8 cellular contexts compared by ENCODE assay signal in genomic region chr12:51591020-51591901, GRCh38. TPM values are rescaled to one million over a fixed set of nuclear protein-coding genes. Genes with fewer than 3 reads are reported as not detected.
DNase-seq lines count a peak whose midpoint lies in the region; ATAC-seq and TF ChIP-seq lines count a peak whose summit lies in the region.

TSS of gene SCN8A (plus strand) at chr12:51591233. CDS start at chr12:51662818, 71,585 bp downstream.

- H3K27me3 ChIP-seq in colonic mucosa (peaks cover 6% of the 10 kb centered on the region), liver (ENCODE audit: control insufficient read depth in 4 of 4, insufficient read depth in 4 of 4, low read length in 3 of 4) (no peaks in the 10 kb centered on the region)

- H3K4me3 ChIP-seq in colonic mucosa, result peak within 1 kb of the TSS; percentile 55
- H3K4me3 ChIP-seq in liver (ENCODE audit: low read depth in 1 of 3, low read length in 3 of 3), result peak within 1 kb of the TSS; percentile 56 to 95 (median 83)

- no peak for TF ChIP-seq CTCF in colonic mucosa (IDR thresholded peaks at IDR 0.05)
- TF ChIP-seq CTCF in liver (IDR thresholded peaks at IDR 0.05; ENCODE audit: low read depth, low read length, missing input control), result no peak

- peak; percentile 30 for ATAC-seq in GM18502 (IDR thresholded peaks at IDR 0.05; ENCODE audit: poor library complexity, unreplicated experiment)

- intact Hi-C loops in colonic mucosa (cut with DNase I), result no loop called here

- DNase-seq in A172 (ENCODE audit: low spot score), result peak; percentile 11
- DNase-seq in NCI-H1105 treated with DMSO at 0.1 percent for 48 hours (lab: John Stamatoyannopoulos, UW), result peak; percentile 57
- DNase-seq in activated CD4-positive, alpha-beta T cell treated with anti-CD3 and anti-CD28 coated beads for 4 hours, result peak; percentile 42 to 52
- DNase-seq in colonic mucosa, result peak; percentile 23
- peak; percentile 33 for DNase-seq in stimulated activated CD8-positive, alpha-beta memory T cell treated with anti-CD3 and anti-CD28 coated beads, Interleukin-12 subunit alpha, Interleukin-12 subunit beta, amount 100 ng/mL, for 4 hours (ENCODE audit: low read depth)
- DNase-seq in NCI-H1436 (lab: John Stamatoyannopoulos, UW), result no peak

- no peak for TF ChIP-seq RAD21 in liver (IDR thresholded peaks at IDR 0.05)

- peak within 1 kb of the TSS in 1 of 2 donors; percentile 24 for H3K9ac ChIP-seq in colonic mucosa (ENCODE audit: low read depth in 2 of 2, low read length in 2 of 2)
- peak within 1 kb of the TSS in 1 of 2 donors; percentile 50 for H3K9ac ChIP-seq in liver (ENCODE audit: low read depth in 1 of 2, low read length in 2 of 2)

- H3K36me3 ChIP-seq in colonic mucosa (no peaks in the 10 kb centered on the region), liver (ENCODE audit: control insufficient read depth in 4 of 4, insufficient read depth in 3 of 4, low read depth in 1 of 4, low read length in 3 of 4) (no peaks in the 10 kb centered on the region)

- H3K9me3 ChIP-seq in colonic mucosa (no peaks in the 10 kb centered on the region), liver (ENCODE audit: control insufficient read depth in 4 of 4, low read length in 3 of 4) (no peaks in the 10 kb centered on the region)

- H3K4me1 ChIP-seq in colonic mucosa (no peaks in the 10 kb centered on the region), liver (ENCODE audit: control insufficient read depth in 4 of 4, insufficient read depth in 4 of 4, low read length in 3 of 4) (peaks cover 5 to 13% (median 9%) of the 10 kb centered on the region in 4 donors)

- H3K27ac ChIP-seq in colonic mucosa (no peak within 1 kb of the TSS), liver (ENCODE audit: low read depth in 1 of 2, low read length in 2 of 2) (peak within 1 kb of the TSS in 1 of 2 donors; percentile 57)

- 2% methylated on average over 90 of the region's 90 CpGs for WGBS in liver

TF ChIP-seq in liver, 16 proteins besides CTCF, POLR2A, EP300 and RAD21:
- TF ChIP-seq HNF4A (conservative IDR thresholded peaks at IDR 0.05) (no peak), EGR1 (IDR thresholded peaks at IDR 0.05; ENCODE audit: low read depth in 2 of 2) (no peak), JUND (IDR thresholded peaks at IDR 0.05) (no peak), RXRA (IDR thresholded peaks at IDR 0.05) (no peak), REST (IDR thresholded peaks at IDR 0.05) (no peak), ZBTB33 (IDR thresholded peaks at IDR 0.05) (no peak)

RNA-seq across cellular contexts. Expression of gene SCN8A, which starts in this region (rescaled TPM):
- 1.8 and 2.4 TPM in 2 replicates for total RNA-seq in A172 (2014; rRNA removed; shearing (Covaris generic))
- total RNA-seq in colonic mucosa (1 to 10 TPM; 4.2 to 10.0 TPM), liver (10 to 100 TPM in 1 of 2 donors, 1 to 10 TPM in 1; 5.6 to 12.7 TPM)
- 1 to 10 TPM in 1 of 2 donors, under 1 TPM in 1; 0.84 to 1.9 TPM for polyA plus RNA-seq in liver
